In the genomic region with DNA sequence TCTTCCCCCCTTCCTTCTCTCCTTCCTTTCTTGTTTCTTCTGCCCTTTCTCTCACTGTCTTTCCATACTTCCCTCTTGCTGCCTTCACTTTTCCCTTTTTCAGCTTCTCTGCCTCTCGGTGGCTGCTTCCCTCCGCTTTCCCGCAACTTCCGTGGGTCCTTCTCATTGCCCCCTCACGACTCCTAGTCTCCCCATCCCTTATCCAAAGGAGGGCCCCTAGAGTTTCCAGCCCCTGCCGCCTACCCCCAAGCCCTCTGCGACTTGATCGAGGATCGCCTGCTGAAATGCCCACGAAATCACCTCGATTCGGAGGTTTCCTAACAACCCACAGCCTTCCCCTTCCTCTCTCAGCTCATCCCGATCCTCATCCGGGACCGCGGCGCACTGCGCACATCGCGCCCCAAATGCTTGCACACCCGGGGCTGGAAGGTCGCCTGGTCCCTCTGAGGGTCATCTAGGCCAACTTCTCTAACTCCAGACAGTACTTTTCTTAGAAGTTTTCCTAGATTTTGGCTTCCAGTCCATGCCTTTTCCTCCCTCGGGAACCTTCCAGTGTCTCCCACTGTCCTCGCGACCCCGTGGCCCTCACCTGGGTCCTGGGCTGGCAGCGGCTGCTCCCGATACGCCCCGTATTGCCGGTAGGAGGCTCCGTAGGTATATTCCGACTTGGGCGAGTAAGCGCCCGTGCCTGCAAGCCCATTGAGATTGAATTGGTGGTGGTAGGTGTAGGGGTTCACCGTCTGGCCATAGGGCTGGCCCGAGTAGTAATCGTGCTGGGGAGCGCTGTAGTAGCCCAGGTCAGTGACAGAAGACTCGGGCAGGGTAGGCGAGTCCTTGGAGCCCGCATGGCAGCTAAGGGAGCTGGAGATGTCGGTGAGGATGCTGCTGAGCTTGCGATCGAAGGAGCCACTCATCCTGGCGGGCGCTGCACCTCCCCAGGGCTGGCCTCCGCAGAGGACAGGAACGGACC, we compare ENCODE assay signal across 8 cellular contexts. TPM values are rescaled to one million over a fixed set of nuclear protein-coding genes. Genes with fewer than 3 reads are reported as not detected.
DNase-seq lines count a peak whose midpoint lies in the region; ATAC-seq and TF ChIP-seq lines count a peak whose summit lies in the region.

No MANE protein-coding gene starts in this region.

- no peaks in the 10 kb centered on the region for H3K9me3 Mint-ChIP-seq in activated CD4-positive, alpha-beta T cell treated with anti-CD3 and anti-CD28 coated beads, Interleukin-2, amount 10 ng/mL, durations not matched to agents 24 days and 14 days
- H3K9me3 Mint-ChIP-seq in activated CD8-positive, alpha-beta T cell treated with anti-CD3 and anti-CD28 coated beads for 36 hours: no peaks in the 10 kb centered on the region

- peaks cover 72% of the 10 kb centered on the region for H3K27me3 Mint-ChIP-seq in activated CD4-positive, alpha-beta T cell treated with anti-CD3 and anti-CD28 coated beads, Interleukin-2, amount 10 ng/mL, durations not matched to agents 24 days and 14 days
- peaks cover 67% of the 10 kb centered on the region for H3K27me3 Mint-ChIP-seq in activated CD8-positive, alpha-beta T cell treated with anti-CD3 and anti-CD28 coated beads for 36 hours

- peak overlapping the region; percentile 83 for H3K4me3 Mint-ChIP-seq in activated CD4-positive, alpha-beta T cell treated with anti-CD3 and anti-CD28 coated beads, Interleukin-2, amount 10 ng/mL, durations not matched to agents 24 days and 14 days
- H3K4me3 Mint-ChIP-seq in activated CD8-positive, alpha-beta T cell treated with anti-CD3 and anti-CD28 coated beads for 36 hours: peak overlapping the region; percentile 64

- H3K27ac ChIP-seq in suprapubic skin: peak overlapping the region; percentile 58

- no peaks in the 10 kb centered on the region for H3K36me3 Mint-ChIP-seq in activated CD4-positive, alpha-beta T cell treated with anti-CD3 and anti-CD28 coated beads, Interleukin-2, amount 10 ng/mL, durations not matched to agents 24 days and 14 days (ENCODE audit: low read depth)
- H3K36me3 Mint-ChIP-seq in activated CD8-positive, alpha-beta T cell treated with anti-CD3 and anti-CD28 coated beads for 36 hours (ENCODE audit: low read depth): no peaks in the 10 kb centered on the region

- no peak for TF ChIP-seq EP300 in suprapubic skin (IDR thresholded peaks at IDR 0.05)

- TF ChIP-seq CTCF in activated CD8-positive, alpha-beta T cell treated with anti-CD3 and anti-CD28 coated beads for 36 hours (IDR thresholded peaks at IDR 0.05): no peak
- no peak for TF ChIP-seq CTCF in suprapubic skin (IDR thresholded peaks at IDR 0.05)

- peak; percentile 66 for DNase-seq in activated CD4-positive, alpha-beta T cell treated with anti-CD3 and anti-CD28 coated beads, Interleukin-2, amount 10 ng/mL, durations not matched to agents 24 days and 14 days
- no peak for DNase-seq in activated CD4-positive, alpha-beta T cell treated with anti-CD3 and anti-CD28 coated beads for 1 hour
- DNase-seq in activated CD8-positive, alpha-beta T cell treated with anti-CD3 and anti-CD28 coated beads for 36 hours: no peak
- DNase-seq in suprapubic skin (ENCODE audit: low spot score in 2 of 2): peak in 1 of 2 donors; percentile 78
- no peak for DNase-seq in cortex of kidney (lab: John Stamatoyannopoulos, UW)
- no peak for DNase-seq in anterior cingulate cortex (lab: John Stamatoyannopoulos, UW)

- H3K9me3 ChIP-seq in iPS-15b (ENCODE audit: control insufficient read depth, insufficient read depth, low read length) (no peaks in the 10 kb centered on the region), suprapubic skin (no peaks in the 10 kb centered on the region)

- H3K27ac Mint-ChIP-seq in activated CD4-positive, alpha-beta T cell treated with anti-CD3 and anti-CD28 coated beads, Interleukin-2, amount 10 ng/mL, durations not matched to agents 24 days and 14 days: peak overlapping the region; percentile 15
- H3K27ac Mint-ChIP-seq in activated CD8-positive, alpha-beta T cell treated with anti-CD3 and anti-CD28 coated beads for 36 hours: no peak overlapping the region

- POLR2A ChIA-PET in activated CD8-positive, alpha-beta T cell treated with anti-CD3 and anti-CD28 coated beads for 36 hours (lab: Charles Lee): interaction anchor here (0.6 kb wide), 1 partner anchor 100 kb away, joined by 4 read pairs; no protein-coding TSS in a partner anchor

- CTCF ChIA-PET in activated CD8-positive, alpha-beta T cell treated with anti-CD3 and anti-CD28 coated beads for 36 hours (lab: Charles Lee): interaction anchor here (0.7 to 7.4 kb wide), 13 partner anchors 11 to 425 kb away, joined by 3 to 169 read pairs (median 5); no protein-coding TSS in a partner anchor

- no peak for ATAC-seq in activated CD8-positive, alpha-beta T cell treated with anti-CD3 and anti-CD28 coated beads for 36 hours
- no peak for ATAC-seq in HG03460 (IDR thresholded peaks at IDR 0.05; ENCODE audit: unreplicated experiment)

- H3K4me1 Mint-ChIP-seq in activated CD4-positive, alpha-beta T cell treated with anti-CD3 and anti-CD28 coated beads, Interleukin-2, amount 10 ng/mL, durations not matched to agents 24 days and 14 days: peaks cover 23% of the 10 kb centered on the region
- peaks cover 22% of the 10 kb centered on the region for H3K4me1 Mint-ChIP-seq in activated CD8-positive, alpha-beta T cell treated with anti-CD3 and anti-CD28 coated beads for 36 hours (ENCODE audit: low read depth)

- TF ChIP-seq POLR2A in suprapubic skin (IDR thresholded peaks at IDR 0.05): no peak

- H3K4me3 ChIP-seq in iPS-15b (ENCODE audit: low read depth, low read length) (peak overlapping the region; percentile 66), suprapubic skin (peak overlapping the region; percentile 57)

- H3K36me3 ChIP-seq in iPS-15b (ENCODE audit: control insufficient read depth, insufficient read depth, low read length): no peaks in the 10 kb centered on the region
- H3K36me3 ChIP-seq in suprapubic skin: no peaks in the 10 kb centered on the region

- H3K27me3 ChIP-seq in iPS-15b (ENCODE audit: control insufficient read depth, insufficient read depth, low read length) (peaks cover 95% of the 10 kb centered on the region), suprapubic skin (peaks cover 70% of the 10 kb centered on the region)

- H3K4me1 ChIP-seq in iPS-15b (ENCODE audit: control insufficient read depth, insufficient read depth, low read length): peaks cover 11% of the 10 kb centered on the region
- peaks cover 62% of the 10 kb centered on the region for H3K4me1 ChIP-seq in suprapubic skin

- intact Hi-C loops in activated CD4-positive, alpha-beta T cell treated with anti-CD3 and anti-CD28 coated beads, Interleukin-2, amount 10 ng/mL, durations not matched to agents 24 days and 14 days (cut with micrococcal nuclease): loop anchor here (1.0 to 10.0 kb wide), 2 partner anchors 26 to 290 kb away; a partner anchor contains a TSS
- intact Hi-C loops in activated CD8-positive, alpha-beta T cell treated with anti-CD3 and anti-CD28 coated beads for 36 hours (cut with micrococcal nuclease): loop anchor here (5.0 to 10.0 kb wide), 3 partner anchors 112 to 420 kb away; a partner anchor contains a TSS

- WGBS in suprapubic skin: 6% methylated on average over 50 of the region's 50 CpGs

- H3K9ac ChIP-seq in iPS-15b (ENCODE audit: low read depth, low read length): no peak overlapping the region

RNA-seq across cellular contexts. Expression of a gene that starts 0.7 kb away (rescaled TPM):
- total RNA-seq in activated CD4-positive, alpha-beta T cell treated with anti-CD3 and anti-CD28 coated beads, Interleukin-2, amount 10 ng/mL, durations not matched to agents 24 days and 14 days: 0.12 TPM in 1 of 2 replicates, not detected in the other
- not detected for total RNA-seq in activated CD8-positive, alpha-beta T cell treated with anti-CD3 and anti-CD28 coated beads for 36 hours
- 10 to 100 TPM; 12.9 to 31.8 (median 23.8) TPM for total RNA-seq in suprapubic skin

RNA-seq across cellular contexts. Expression of a gene that starts 25.4 kb away (rescaled TPM):
- total RNA-seq in activated CD4-positive, alpha-beta T cell treated with anti-CD3 and anti-CD28 coated beads, Interleukin-2, amount 10 ng/mL, durations not matched to agents 24 days and 14 days: 0.21 TPM in 1 of 2 replicates, not detected in the other
- under 1 TPM; 0.43 to 0.81 TPM for total RNA-seq in activated CD8-positive, alpha-beta T cell treated with anti-CD3 and anti-CD28 coated beads for 36 hours
- total RNA-seq in suprapubic skin: 1 to 10 TPM; 1.4 to 5.7 (median 3.4) TPM

Comparison
In these comparisons a context has a peak if more than half of its experiments do, and no peak if none do; other contexts are left out.
1. RNA of a gene that starts 0.7 kb away (total RNA-seq): 12.9 to 31.8 TPM in suprapubic skin; 0.12 TPM in activated CD4-positive, alpha-beta T cell treated with anti-CD3 and anti-CD28 coated beads, Interleukin-2, amount 10 ng/mL, durations not matched to agents 24 days and 14 days and not detected in activated CD8-positive, alpha-beta T cell treated with anti-CD3 and anti-CD28 coated beads for 36 hours; every median in the first group is over 10 times any median in the second.